ENCODE assay signal across 8 cellular contexts in genomic region chr19:32971715-32972540, GRCh38. TPM values are rescaled to one million over a fixed set of nuclear protein-coding genes. Genes with fewer than 3 reads are reported as not detected.
DNase-seq lines count a peak whose midpoint lies in the region; ATAC-seq, FAIRE-seq and TF ChIP-seq lines count a peak whose summit lies in the region.

Gene CEP89 (minus strand): TSS chr19:32971958. CDS start chr19:32971874, 84 bp downstream.
Gene FAAP24 (plus strand): TSS chr19:32972242. CDS start chr19:32973197, 955 bp downstream.

- peaks cover 4% of the 10 kb centered on the region in 2 experiments; a peak in 3 of 5 replicates for H3K36me3 ChIP-seq in HepG2 (replicated peaks in 1 of 2; ENCODE audit: control insufficient read depth in 1 of 2, insufficient read depth in 2 of 2, low read length in 2 of 2)

- no TSS peak for BruUV-seq in HepG2 (replicated peaks; lab: Mats Ljungman, UMichigan)

- H3K4me3 ChIP-seq in HepG2 (replicated peaks in 1 of 3; ENCODE audit: insufficient read depth in 1 of 3, low read depth in 2 of 3, low read length in 3 of 3): peak within 1 kb of the TSS; percentile 81 to 93 (median 90)

- no peak for TF ChIP-seq RAD21 in HepG2 (CRISPR knock-in tag; IDR thresholded peaks at IDR 0.05)

- no peaks in the 10 kb centered on the region; the same call in 1 of the 2 replicates for H4K20me1 ChIP-seq in HepG2 (ENCODE audit: insufficient read depth, low read length)

- H3K27ac ChIP-seq in C4-2B (peak within 1 kb of the TSS; percentile 71), HepG2 (ENCODE audit: extremely low read length, insufficient read depth, low read length) (peak within 1 kb of the TSS; percentile 72)

- no peak for TF ChIP-seq CTCF in C4-2B (conservative IDR thresholded peaks at IDR 0.05)
- peak; percentile 41; the same call in 1 of the 2 replicates for TF ChIP-seq CTCF in HepG2 (CRISPR knock-in tag; IDR thresholded peaks at IDR 0.05)

- peaks cover 19% of the 10 kb centered on the region for H3K4me1 ChIP-seq in HepG2 (ENCODE audit: insufficient read depth, low read length)

- CTCF ChIA-PET in HepG2 (lab: Yijun Ruan, JAX; ENCODE audit: low intra/inter-chr PET ratio, low total read pairs): no interaction called here

- POLR2A ChIA-PET in HepG2 (lab: Yijun Ruan, JAX): interaction anchor here (1.0 to 1.1 kb wide), 2 partner anchors 65 to 205 kb away, joined by 3 to 4 read pairs; no protein-coding TSS in a partner anchor

- peak within 1 kb of the TSS; percentile 97 for H3K4me2 ChIP-seq in HepG2 (ENCODE audit: low read depth, low read length)

- H3K79me2 ChIP-seq in HepG2 (ENCODE audit: insufficient read depth, low read length): peaks cover 9% of the 10 kb centered on the region

- peak; percentile 59 to 76 for TF ChIP-seq POLR2A in HepG2 (IDR thresholded peaks at IDR 0.05; ENCODE audit: insufficient read depth in 1 of 2, low read depth in 2 of 2, low read length in 2 of 2)

- FAIRE-seq in HepG2 (lab: Jason Lieb, UNC): peak; percentile 99

- H2AFZ ChIP-seq in HepG2 (ENCODE audit: low read length): peak within 1 kb of the TSS; percentile 70

- peak; percentile 99 for ATAC-seq in GM19372 (IDR thresholded peaks at IDR 0.05; ENCODE audit: low read depth, unreplicated experiment)
- ATAC-seq in HG03521 (IDR thresholded peaks at IDR 0.05; ENCODE audit: unreplicated experiment): peak; percentile 98
- peak; percentile 97 for ATAC-seq in HepG2

- intact Hi-C loops in HepG2 (cut with micrococcal nuclease; ENCODE audit: unreplicated experiment): loop anchor here (1.0 to 10.0 kb wide), 2 partner anchors 93 to 102 kb away; partner anchors contain the start of gene RHPN2

- in situ Hi-C loops in HepG2 (cut with HindIII; ENCODE audit: extremely low pct_ligation_motif_present, low pct_unique_long_range_greater_than_20kb): loop anchor here (10.0 kb wide), 1 partner anchor 277 kb away; the partner anchor contains the start of gene NUDT19

- peak; percentile 100 for DNase-seq in NCI-H69 (lab: John Stamatoyannopoulos, UW)
- DNase-seq in activated CD4-positive, alpha-beta T cell treated with anti-CD3 and anti-CD28 coated beads, Interleukin-2, amount 50 U/mL, for 1 hour: peak; percentile 97
- peak; percentile 100 for DNase-seq in dermis microvascular lymphatic vessel endothelial cell (ENCODE audit: low read depth in 2 of 2)
- peak; percentile 98 for DNase-seq in HepG2 (ENCODE audit: low spot score)
- DNase-seq in stimulated activated CD4-positive, alpha-beta T cell treated with anti-CD3 and anti-CD28 coated beads, Interleukin-2, amount 100 ng/mL, for 48 hours: peak; percentile 92 to 98

- no peaks in the 10 kb centered on the region for H3K9me3 ChIP-seq in HepG2 (ENCODE audit: low read length)

- 1% methylated on average over 27 of the region's 57 CpGs for WGBS in HepG2 (ENCODE audit: low lambda C conversion rate)

- TF ChIP-seq EP300 in HepG2 (IDR thresholded peaks at IDR 0.05; ENCODE audit: low read depth in 2 of 2, low read length in 2 of 2) (0 out of 4 replicates have a peak, but pooled peaks of 1 of the 2 experiments have one; percentile 4), HepG2 (CRISPR knock-in tag; IDR thresholded peaks at IDR 0.05; ENCODE audit: borderline replicate concordance) (no peak)

- H3K27me3 ChIP-seq in HepG2 (ENCODE audit: control insufficient read depth in 1 of 2, insufficient read depth in 2 of 2, low read length in 2 of 2): no peaks in the 10 kb centered on the region; a peak in 1 of 5 replicates

- H3K9ac ChIP-seq in HepG2 (ENCODE audit: insufficient read depth, low read depth, low read length): peak within 1 kb of the TSS; percentile 82

TF ChIP-seq in HepG2, 621 proteins besides CTCF, POLR2A, EP300 and RAD21 (continues in another document):
- TF ChIP-seq NR1H2 (CRISPR knock-in tag; IDR thresholded peaks at IDR 0.05; ENCODE audit: borderline replicate concordance, low read depth) (0 out of 2 replicates have a peak, but pooled peaks have one; percentile 28), PLRG1 (conservative IDR thresholded peaks at IDR 0.05) (no peak), ZBTB4 (CRISPR knock-in tag; IDR thresholded peaks at IDR 0.05; ENCODE audit: borderline replicate concordance) (no peak), ZNF777 (CRISPR knock-in tag; IDR thresholded peaks at IDR 0.05) (no peak), MTA1 (CRISPR knock-in tag; IDR thresholded peaks at IDR 0.05; ENCODE audit: borderline replicate concordance) (no peak), ZNF274 (CRISPR knock-in tag; IDR thresholded peaks at IDR 0.05) (peak; percentile 33), CENPT (CRISPR knock-in tag; IDR thresholded peaks at IDR 0.05; ENCODE audit: low read depth) (peak; percentile 89; the same call in 1 of the 2 replicates), RXRA (CRISPR knock-in tag; IDR thresholded peaks at IDR 0.05) (peak; percentile 92)

RNA-seq across cellular contexts. Expression of gene CEP89, which starts in this region (rescaled TPM):
- 5.6 and 6.7 TPM in 2 replicates for total RNA-seq in dermis microvascular lymphatic vessel endothelial cell
- total RNA-seq in HepG2 (2016; rRNA removed; fragmentation: Illumina TruSeq; extraction: Trizol): 10.9 and 13.1 TPM in 2 replicates
- total RNA-seq in HepG2 (2016; cell fraction: cytosol; rRNA removed; fragmentation: Illumina TruSeq; extraction: Trizol; ENCODE audit: low read depth): 4.3 and 4.8 TPM in 2 replicates
- 10.2 and 12.0 TPM in 2 replicates for total RNA-seq in HepG2 (2016; cell fraction: insoluble cytoplasmic fraction; rRNA removed; fragmentation: Illumina TruSeq; extraction: Trizol)
- total RNA-seq in HepG2 (2016; cell fraction: membrane; rRNA removed; fragmentation: Illumina TruSeq; extraction: Trizol): 4.7 and 5.4 TPM in 2 replicates
- total RNA-seq in HepG2 (2016; cell fraction: nucleus; rRNA removed; fragmentation: Illumina TruSeq; extraction: Trizol): 9.8 and 10.4 TPM in 2 replicates
- polyA plus RNA-seq in HepG2 (2011; rRNA removed): 7.2 TPM in 2 replicates
- polyA plus RNA-seq in HepG2 (2011; cell fraction: cytosol; rRNA removed): 5.6 and 7.1 TPM in 2 replicates
- polyA plus RNA-seq in HepG2 (2011; cell fraction: nucleus; rRNA removed): 10.3 and 11.4 TPM in 2 replicates
- 4.9 and 6.0 TPM in 2 replicates for polyA plus RNA-seq in HepG2 (2012)
- polyA plus RNA-seq in HepG2 (2016; cell fraction: cytosol; fragmentation: Illumina TruSeq; extraction: Trizol; ENCODE audit: low read depth): 0.95 and 1.2 TPM in 2 replicates
- polyA plus RNA-seq in HepG2 (2016; cell fraction: insoluble cytoplasmic fraction; fragmentation: Illumina TruSeq; extraction: Trizol; ENCODE audit: low read depth): 11.5 and 14.4 TPM in 2 replicates
- 3.3 and 3.6 TPM in 2 replicates for polyA plus RNA-seq in HepG2 (2016; cell fraction: membrane; fragmentation: Illumina TruSeq; extraction: Trizol; ENCODE audit: low read depth)
- polyA plus RNA-seq in HepG2 (2016; cell fraction: nucleus; fragmentation: Illumina TruSeq; extraction: Trizol; ENCODE audit: insufficient read depth, low read depth): 12.4 and 13.4 TPM in 2 replicates
- 18.4 and 43.4 TPM in 2 replicates for polyA minus RNA-seq in HepG2 (2011; rRNA and poly(A)+ RNA removed; ENCODE audit: low replicate concordance)
- polyA minus RNA-seq in HepG2 (2011; cell fraction: cytosol; rRNA and poly(A)+ RNA removed): 2.5 and 3.1 TPM in 2 replicates
- polyA minus RNA-seq in HepG2 (2011; cell fraction: nucleus; rRNA and poly(A)+ RNA removed): 11.7 and 12.4 TPM in 2 replicates

RNA-seq across cellular contexts. Expression of gene FAAP24, which starts in this region (rescaled TPM):
- total RNA-seq in dermis microvascular lymphatic vessel endothelial cell: 1.8 and 2.0 TPM in 2 replicates
- 6.0 and 10.0 TPM in 2 replicates for total RNA-seq in HepG2 (2016; rRNA removed; fragmentation: Illumina TruSeq; extraction: Trizol)
- total RNA-seq in HepG2 (2016; cell fraction: cytosol; rRNA removed; fragmentation: Illumina TruSeq; extraction: Trizol; ENCODE audit: low read depth): 4.8 and 5.8 TPM in 2 replicates
- total RNA-seq in HepG2 (2016; cell fraction: insoluble cytoplasmic fraction; rRNA removed; fragmentation: Illumina TruSeq; extraction: Trizol): 7.0 and 10.1 TPM in 2 replicates
- 8.7 and 9.8 TPM in 2 replicates for total RNA-seq in HepG2 (2016; cell fraction: membrane; rRNA removed; fragmentation: Illumina TruSeq; extraction: Trizol)
- total RNA-seq in HepG2 (2016; cell fraction: nucleus; rRNA removed; fragmentation: Illumina TruSeq; extraction: Trizol): 1.6 and 2.2 TPM in 2 replicates
- 1.5 and 2.3 TPM in 2 replicates for polyA plus RNA-seq in HepG2 (2011; rRNA removed)
- 2.2 and 2.3 TPM in 2 replicates for polyA plus RNA-seq in HepG2 (2011; cell fraction: cytosol; rRNA removed)
- 0.55 and 0.98 TPM in 2 replicates for polyA plus RNA-seq in HepG2 (2011; cell fraction: nucleus; rRNA removed)
- polyA plus RNA-seq in HepG2 (2012): 1.2 and 1.4 TPM in 2 replicates
- 5.1 and 6.8 TPM in 2 replicates for polyA plus RNA-seq in HepG2 (2016; cell fraction: cytosol; fragmentation: Illumina TruSeq; extraction: Trizol; ENCODE audit: low read depth)
- 11.3 and 14.8 TPM in 2 replicates for polyA plus RNA-seq in HepG2 (2016; cell fraction: insoluble cytoplasmic fraction; fragmentation: Illumina TruSeq; extraction: Trizol; ENCODE audit: low read depth)
- 9.8 and 9.9 TPM in 2 replicates for polyA plus RNA-seq in HepG2 (2016; cell fraction: membrane; fragmentation: Illumina TruSeq; extraction: Trizol; ENCODE audit: low read depth)
- polyA plus RNA-seq in HepG2 (2016; cell fraction: nucleus; fragmentation: Illumina TruSeq; extraction: Trizol; ENCODE audit: insufficient read depth, low read depth): 4.0 and 5.4 TPM in 2 replicates
- 3.2 and 11.0 TPM in 2 replicates for polyA minus RNA-seq in HepG2 (2011; rRNA and poly(A)+ RNA removed; ENCODE audit: low replicate concordance)
- 0.69 and 3.0 TPM in 2 replicates for polyA minus RNA-seq in HepG2 (2011; cell fraction: cytosol; rRNA and poly(A)+ RNA removed)
- polyA minus RNA-seq in HepG2 (2011; cell fraction: nucleus; rRNA and poly(A)+ RNA removed): 0.39 and 0.99 TPM in 2 replicates

Comparison
In these comparisons a context has a peak if more than half of its experiments do, and no peak if none do; other contexts are left out.
1. Peak in every context shown above with its lines: DNase-seq, ATAC-seq, H3K4me3 ChIP-seq and H3K27ac ChIP-seq.